8 cellular contexts compared by ENCODE assay signal in genomic region chrX:48919360-48919821, GRCh38. TPM values are rescaled to one million over a fixed set of nuclear protein-coding genes. Genes with fewer than 3 reads are reported as not detected.
DNase-seq lines count a peak whose midpoint lies in the region; ATAC-seq and TF ChIP-seq lines count a peak whose summit lies in the region.

No MANE protein-coding gene starts in this region.

- H3K36me3 ChIP-seq in PC-9 (ENCODE audit: low read depth): no peaks in the 10 kb centered on the region
- peaks cover 0 to 13% of the 10 kb centered on the region in 2 donors for H3K36me3 ChIP-seq in vagina

- ATAC-seq in GM21526 (IDR thresholded peaks at IDR 0.05; ENCODE audit: low FRiP score, unreplicated experiment) (no peak), HG03565 (IDR thresholded peaks at IDR 0.05; ENCODE audit: unreplicated experiment) (no peak)

- H3K9me3 Mint-ChIP-seq in H9: peaks cover 68 to 79% of the 10 kb centered on the region in 2 experiments

- H3K79me2 ChIP-seq in H9 (ENCODE audit: insufficient read depth, low read length): peaks cover 30% of the 10 kb centered on the region
- H3K79me2 ChIP-seq in PC-9 (ENCODE audit: low read depth): no peaks in the 10 kb centered on the region

- no peak overlapping the region for H2BK120ac ChIP-seq in H9 (ENCODE audit: low read depth, low read length, poor library complexity, severe bottlenecking)

- H2BK15ac ChIP-seq in H9 (ENCODE audit: low read depth, low read length): no peak overlapping the region

- H3K27ac Mint-ChIP-seq in H9: peak overlapping the region; percentile 93 to 97 (median 97)

- peak overlapping the region; percentile 86 for H4K91ac ChIP-seq in H9 (ENCODE audit: insufficient read length, low read depth, low read length)

- intact Hi-C loops in PC-9 (cut with micrococcal nuclease; ENCODE audit: unreplicated experiment) (loop anchor here (5.0 kb wide), 1 partner anchor 138 kb away; the partner anchor contains the start of gene CCDC120), vagina (cut with DNase I) (no loop called here)

- no peaks in the 10 kb centered on the region for H3K9me2 ChIP-seq in PC-9 (ENCODE audit: insufficient read depth)

- peak overlapping the region; percentile 58; the same call in 1 of the 2 replicates for H3K14ac ChIP-seq in H9 (ENCODE audit: insufficient read depth, low read length)

- H4K20me1 ChIP-seq in H9 (ENCODE audit: control insufficient read depth, insufficient read depth, insufficient read length) (peaks cover 2% of the 10 kb centered on the region), PC-9 (ENCODE audit: insufficient read depth) (no peaks in the 10 kb centered on the region)

- no peaks in the 10 kb centered on the region for H3F3A ChIP-seq in PC-9 (ENCODE audit: insufficient read depth, low read depth)

- peak overlapping the region; percentile 76 for H4K5ac ChIP-seq in H9 (ENCODE audit: insufficient read length, low read depth, low read length)

- H3T11ph ChIP-seq in H9 (ENCODE audit: low read length): no peak overlapping the region

- H2BK12ac ChIP-seq in H9 (ENCODE audit: insufficient read length, low read depth, low read length): peak overlapping the region; percentile 13

- H2AFZ ChIP-seq in H9 (ENCODE audit: low read length) (no peak overlapping the region), PC-9 (no peak overlapping the region)

- H3K23ac ChIP-seq in H9 (ENCODE audit: insufficient read length, low read depth, low read length): no peak overlapping the region

- H3K36me3 Mint-ChIP-seq in H9 (ENCODE audit: insufficient read depth in 1 of 3, low read depth in 3 of 3): peaks cover 54 to 67% (median 57%) of the 10 kb centered on the region in 3 experiments

- H3K79me1 ChIP-seq in H9 (ENCODE audit: insufficient read depth, low read depth, low read length, poor library complexity, severe bottlenecking): peaks cover 4% of the 10 kb centered on the region

- H3K4ac ChIP-seq in H9 (ENCODE audit: low read depth, low read length): no peak overlapping the region; the same call in 1 of the 2 replicates

- no CpG with 5 or more reads among the region's 15 CpGs for WGBS in H9 (ENCODE audit: extremely low coverage, insufficient read length, low lambda C conversion rate)

- no peaks in the 10 kb centered on the region for H3K27me3 ChIP-seq in H9 (ENCODE audit: insufficient read depth, low read length)
- H3K27me3 ChIP-seq in PC-9 (ENCODE audit: insufficient read depth, low read depth): no peaks in the 10 kb centered on the region
- H3K27me3 ChIP-seq in mononuclear cell (ENCODE audit: insufficient read depth, low read length): no peaks in the 10 kb centered on the region
- H3K27me3 ChIP-seq in vagina: no peaks in the 10 kb centered on the region

- no peak overlapping the region for H2BK20ac ChIP-seq in H9 (ENCODE audit: low read depth, low read length, poor library complexity, severe bottlenecking)

- CTCF ChIA-PET in PC-9 (lab: Charles Lee): no interaction called here

- no peak for TF ChIP-seq POLR2A in vagina (IDR thresholded peaks at IDR 0.05)

- H3K18ac ChIP-seq in H9 (ENCODE audit: insufficient read length, low read depth, low read length): peak overlapping the region; percentile 76

- no peak overlapping the region for H2AK5ac ChIP-seq in H9 (ENCODE audit: insufficient read length, low read length)

- H3K56ac ChIP-seq in H9 (ENCODE audit: insufficient read length, low read depth, low read length): no peak overlapping the region

- peak overlapping the region; percentile 44; the same call in 1 of the 2 replicates for H3K4me3 ChIP-seq in PC-9
- H3K4me3 ChIP-seq in coronary artery: peak overlapping the region; percentile 76
- peak overlapping the region; percentile 81 for H3K4me3 ChIP-seq in mononuclear cell (ENCODE audit: low read length)
- peak overlapping the region; percentile 59 to 60 for H3K4me3 ChIP-seq in vagina

- BruUV-seq in PC-9 (replicated peaks; lab: Mats Ljungman, UMichigan): no TSS peak

- peak overlapping the region; percentile 29 for H3K27ac ChIP-seq in H9 (ENCODE audit: insufficient read length, low read depth, low read length)
- no peak overlapping the region for H3K27ac ChIP-seq in PC-9
- peak overlapping the region; percentile 51 to 92 for H3K27ac ChIP-seq in coronary artery
- H3K27ac ChIP-seq in vagina: peak overlapping the region; percentile 84

- H3K4me1 Mint-ChIP-seq in H9: peaks cover 24 to 42% of the 10 kb centered on the region in 2 experiments

- H3K27me3 Mint-ChIP-seq in H9 (ENCODE audit: low read depth): peaks cover 4% of the 10 kb centered on the region

- TF ChIP-seq CTCF in H9 (conservative IDR thresholded peaks at IDR 0.05): no peak
- TF ChIP-seq CTCF in PC-9 (conservative IDR thresholded peaks at IDR 0.05): no peak
- no peak for TF ChIP-seq CTCF in coronary artery (IDR thresholded peaks at IDR 0.05)
- no peak for TF ChIP-seq CTCF in vagina (IDR thresholded peaks at IDR 0.05)

- H3K4me2 ChIP-seq in H9 (ENCODE audit: insufficient read depth, insufficient read length, low read length): peak overlapping the region; percentile 63
- H3K4me2 ChIP-seq in PC-9: peak overlapping the region; percentile 77

- peak overlapping the region; percentile 95 to 99 for H3K4me3 Mint-ChIP-seq in H9

- H3K9me3 ChIP-seq in H9 (ENCODE audit: control insufficient read depth, low read depth, low read length) (no peaks in the 10 kb centered on the region), PC-9 (ENCODE audit: insufficient read depth, low read depth) (no peaks in the 10 kb centered on the region), mononuclear cell (ENCODE audit: low read depth, low read length) (no peaks in the 10 kb centered on the region), vagina (no peaks in the 10 kb centered on the region)

- no peak overlapping the region for H4K8ac ChIP-seq in H9 (replicated peaks; ENCODE audit: insufficient read length, low read depth, low read length)

- H3K9ac ChIP-seq in H9 (ENCODE audit: extremely low read depth, insufficient read length, low read length): peak overlapping the region; percentile 88

- H2BK5ac ChIP-seq in H9 (ENCODE audit: insufficient read length, low read length): peak overlapping the region; percentile 47

- H3K23me2 ChIP-seq in H9 (ENCODE audit: insufficient read length, low read depth, low read length, poor library complexity, severe bottlenecking): no peaks in the 10 kb centered on the region

- POLR2A ChIA-PET in PC-9 (lab: Charles Lee; ENCODE audit: unreplicated experiment): interaction anchor here (0.6 kb wide), 1 partner anchor 35 kb away, joined by 3 read pairs; no protein-coding TSS in a partner anchor

- DNase-seq in H9 (no peak), PC-9 (no peak), coronary artery (ENCODE audit: low spot score) (no peak), vagina (ENCODE audit: extremely low spot score in 2 of 2) (no peak), SHP77 treated with DMSO at 0.1 percent for 48 hours (lab: John Stamatoyannopoulos, UW) (no peak)

- H3K4me1 ChIP-seq in H9 (ENCODE audit: insufficient read depth, low read length) (peaks cover 11% of the 10 kb centered on the region; the same call in 1 of the 2 replicates), PC-9 (replicated peaks; ENCODE audit: insufficient read depth) (no peaks in the 10 kb centered on the region), mononuclear cell (ENCODE audit: insufficient read depth, low read length) (peaks cover 59% of the 10 kb centered on the region), vagina (peaks cover 6% of the 10 kb centered on the region)

RNA-seq across cellular contexts. Expression of gene PIM2, which starts 0.6 kb away (rescaled TPM):
- total RNA-seq in H9 (2021): 154 and 163 TPM in 2 replicates
- total RNA-seq in PC-9 (2021): 3.6 and 4.4 TPM in 2 replicates
- total RNA-seq in mononuclear cell: 239 TPM
- 11.5 TPM for total RNA-seq in vagina

RNA-seq across cellular contexts. Expression of gene SLC35A2, which starts 7.9 kb away (rescaled TPM):
- total RNA-seq in H9 (2021): 29.1 and 32.9 TPM in 2 replicates
- total RNA-seq in PC-9 (2021): 24.1 and 29.6 TPM in 2 replicates
- 8.5 TPM for total RNA-seq in mononuclear cell
- 7.1 TPM for total RNA-seq in vagina

RNA-seq across cellular contexts. Expression of gene PQBP1, which starts 21.7 kb away (rescaled TPM):
- total RNA-seq in H9 (2021): 87.5 and 87.9 TPM in 2 replicates
- 36.4 and 39.4 TPM in 2 replicates for total RNA-seq in PC-9 (2021)
- total RNA-seq in mononuclear cell: 37.6 TPM
- 67.5 TPM for total RNA-seq in vagina

RNA-seq across cellular contexts. Expression of gene TIMM17B, which starts 21.8 kb away (rescaled TPM):
- total RNA-seq in H9 (2021) (89.0 and 89.7 TPM in 2 replicates), PC-9 (2021) (44.9 and 54.1 TPM in 2 replicates), mononuclear cell (18.3 TPM), vagina (43.5 TPM)

RNA-seq across cellular contexts. Expression of gene OTUD5, which starts 38.0 kb away (rescaled TPM):
- 62.5 and 62.6 TPM in 2 replicates for total RNA-seq in H9 (2021)
- 34.6 and 37.1 TPM in 2 replicates for total RNA-seq in PC-9 (2021)
- 56.1 TPM for total RNA-seq in mononuclear cell
- 44.7 TPM for total RNA-seq in vagina

Comparison
In these comparisons a context has a peak if more than half of its experiments do, and no peak if none do; other contexts are left out.
1. RNA of gene PIM2, which starts 0.6 kb away (total RNA-seq): 239 TPM in mononuclear cell (single experiment) and 154 to 163 TPM in H9; 11.5 TPM in vagina (single experiment) and 3.6 to 4.4 TPM in PC-9; every median in the first group is over 10 times any median in the second.
2. Peak in every context shown above with its lines, with median percentiles within 50 percentile points of each other: H3K4me3 ChIP-seq.